8 cellular contexts compared by ENCODE assay signal in genomic region chr2:105329197-105329554, GRCh38. TPM values are rescaled to one million over a fixed set of nuclear protein-coding genes. Genes with fewer than 3 reads are reported as not detected.
DNase-seq lines count a peak whose midpoint lies in the region; ATAC-seq and TF ChIP-seq lines count a peak whose summit lies in the region.

No MANE protein-coding gene starts in this region.

- H3K9me3 ChIP-seq in A673 (ENCODE audit: low read depth, low read length, poor library complexity, severe bottlenecking) (no peaks in the 10 kb centered on the region), PC-9 (ENCODE audit: insufficient read depth, low read depth) (no peaks in the 10 kb centered on the region), upper lobe of left lung (no peaks in the 10 kb centered on the region)

- 0 to 2% methylated on average over 8 of the region's 17 CpGs for WGBS in upper lobe of left lung, 2 donors

- intact Hi-C loops in A673 (cut with micrococcal nuclease; ENCODE audit: unreplicated experiment): no loop called here
- intact Hi-C loops in PC-9 (cut with micrococcal nuclease; ENCODE audit: unreplicated experiment): no loop called here

- CTCF ChIA-PET in A673 (lab: Charles Lee): no interaction called here
- CTCF ChIA-PET in PC-9 (lab: Charles Lee): no interaction called here

- no peaks in the 10 kb centered on the region for H4K20me1 ChIP-seq in PC-9 (ENCODE audit: insufficient read depth)

- no peaks in the 10 kb centered on the region; the same call in 1 of the 2 replicates for H3F3A ChIP-seq in PC-9 (ENCODE audit: insufficient read depth, low read depth)

- H3K79me2 ChIP-seq in PC-9 (ENCODE audit: low read depth): peaks cover 47% of the 10 kb centered on the region

- no TSS peak for BruUV-seq in A673 (replicated peaks; lab: Mats Ljungman, UMichigan)
- BruUV-seq in PC-9 (replicated peaks; lab: Mats Ljungman, UMichigan): no TSS peak

- TF ChIP-seq POLR2A in upper lobe of left lung (IDR thresholded peaks at IDR 0.05): no peak
- no peak for TF ChIP-seq POLR2A in GM18505 (IDR thresholded peaks at IDR 0.05; ENCODE audit: borderline replicate concordance, extremely low read depth, insufficient read depth, insufficient read length)

- DNase-seq in A673 (ENCODE audit: low spot score): peak; percentile 6
- DNase-seq in PC-9: no peak
- DNase-seq in coronary artery (ENCODE audit: low spot score): no peak
- peak; percentile 40 for DNase-seq in midbrain (lab: John Stamatoyannopoulos, UW)
- no peak for DNase-seq in upper lobe of left lung
- no peak for DNase-seq in NCI-H128 (lab: John Stamatoyannopoulos, UW; ENCODE audit: unreplicated experiment)

- H3K27ac ChIP-seq in A673 (ENCODE audit: low read depth, low read length, poor library complexity, severe bottlenecking) (peak overlapping the region; percentile 24), PC-9 (no peak overlapping the region), coronary artery (peak overlapping the region; percentile 77 to 94), upper lobe of left lung (peak overlapping the region; percentile 73 to 94 (median 84))

- peak overlapping the region; percentile 60 for H3K4me3 ChIP-seq in A673 (ENCODE audit: low read depth, low read length, poor library complexity, severe bottlenecking)
- peak overlapping the region; percentile 92 for H3K4me3 ChIP-seq in PC-9
- peak overlapping the region; percentile 96 for H3K4me3 ChIP-seq in coronary artery
- peak overlapping the region; percentile 56 to 84 (median 76) for H3K4me3 ChIP-seq in upper lobe of left lung

- H3K4me1 ChIP-seq in A673 (ENCODE audit: insufficient read depth, low read length, poor library complexity, severe bottlenecking) (peaks cover 22% of the 10 kb centered on the region), PC-9 (replicated peaks; ENCODE audit: insufficient read depth) (peaks cover 33% of the 10 kb centered on the region), upper lobe of left lung (peaks cover 11 to 29% (median 21%) of the 10 kb centered on the region in 4 donors)

- peak overlapping the region; percentile 99 for H3K4me2 ChIP-seq in PC-9

- no peaks in the 10 kb centered on the region for H3K9me2 ChIP-seq in PC-9 (ENCODE audit: insufficient read depth)

- TF ChIP-seq CTCF in A673 (conservative IDR thresholded peaks at IDR 0.05; ENCODE audit: low read depth, low read length) (no peak), PC-9 (conservative IDR thresholded peaks at IDR 0.05) (no peak), coronary artery (IDR thresholded peaks at IDR 0.05) (no peak), upper lobe of left lung (IDR thresholded peaks at IDR 0.05) (no peak)

- no peak for TF ChIP-seq EP300 in upper lobe of left lung (IDR thresholded peaks at IDR 0.05)

- POLR2A ChIA-PET in A673 (lab: Charles Lee; ENCODE audit: low non-redundant PET): no interaction called here
- POLR2A ChIA-PET in PC-9 (lab: Charles Lee; ENCODE audit: unreplicated experiment): no interaction called here

- H3K27me3 ChIP-seq in A673 (replicated peaks; ENCODE audit: insufficient read depth, low read depth, low read length, poor library complexity): no peaks in the 10 kb centered on the region
- H3K27me3 ChIP-seq in PC-9 (ENCODE audit: insufficient read depth, low read depth): no peaks in the 10 kb centered on the region
- no peaks in the 10 kb centered on the region for H3K27me3 ChIP-seq in upper lobe of left lung

- peak; percentile 8 for ATAC-seq in GM19455 (IDR thresholded peaks at IDR 0.05; ENCODE audit: unreplicated experiment)
- ATAC-seq in upper lobe of left lung (ENCODE audit: low FRiP score in 2 of 2): peak; percentile 22 to 57
- no peak for ATAC-seq in GM18505 (IDR thresholded peaks at IDR 0.05; ENCODE audit: unreplicated experiment)

- peak overlapping the region; percentile 85 for H2AFZ ChIP-seq in PC-9

- no peaks in the 10 kb centered on the region for H3K36me3 ChIP-seq in A673 (ENCODE audit: insufficient read depth, low read length, poor library complexity, severe bottlenecking)
- no peaks in the 10 kb centered on the region for H3K36me3 ChIP-seq in PC-9 (ENCODE audit: low read depth)
- peaks cover 0 to 4% (median 0%) of the 10 kb centered on the region in 4 donors for H3K36me3 ChIP-seq in upper lobe of left lung

RNA-seq across cellular contexts. Expression of gene TGFBRAP1, which starts 0.4 kb away (rescaled TPM):
- 22.8 and 24.8 TPM in 2 replicates for total RNA-seq in A673 (2021)
- total RNA-seq in PC-9 (2021): 11.4 and 16.7 TPM in 2 replicates
- 10 to 100 TPM; 18.6 to 25.7 (median 20.8) TPM for total RNA-seq in upper lobe of left lung

RNA-seq across cellular contexts. Expression of gene C2orf49, which starts 8.2 kb away (rescaled TPM):
- 21.5 and 24.8 TPM in 2 replicates for total RNA-seq in A673 (2021)
- 16.2 and 19.8 TPM in 2 replicates for total RNA-seq in PC-9 (2021)
- 10 to 100 TPM; 12.8 to 38.5 (median 13.5) TPM for total RNA-seq in upper lobe of left lung

Comparison
In these comparisons a context has a peak if more than half of its experiments do, and no peak if none do; other contexts are left out.
1. DNase-seq: peak in A673 (single experiment) and midbrain (single experiment); none in PC-9 (0 of 2), coronary artery (single experiment), upper lobe of left lung (0 of 2) and NCI-H128 (single experiment).
2. Peak in every context shown above with its lines, with median percentiles within 50 percentile points of each other: H3K4me3 ChIP-seq.